ENCODE assay signal across 10 cellular contexts in the genomic region with DNA sequence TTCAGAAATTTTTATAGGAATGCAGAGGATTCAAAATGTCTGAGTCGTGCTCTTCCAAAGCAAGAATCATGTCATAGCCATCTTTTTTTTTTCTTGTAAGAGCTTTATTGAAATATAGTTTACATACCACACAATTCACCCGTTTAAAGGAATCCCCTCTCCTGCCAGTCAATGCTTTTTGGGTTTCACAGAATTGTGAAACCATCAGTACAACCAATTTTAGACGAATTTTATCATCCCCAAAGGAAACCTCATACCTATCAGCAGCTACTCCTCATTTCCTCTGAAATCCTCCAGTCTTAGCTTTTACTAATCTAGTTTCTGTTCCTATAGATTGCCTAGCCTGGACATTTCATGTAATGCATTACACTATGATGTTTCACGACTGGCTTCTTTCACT. TPM values are rescaled to one million over a fixed set of nuclear protein-coding genes. Genes with fewer than 3 reads are reported as not detected.
DNase-seq lines count a peak whose midpoint lies in the region; ATAC-seq and TF ChIP-seq lines count a peak whose summit lies in the region.
"Had no signal": no experiment of that assay in that cellular context is flagged by ENCODE, and none has a peak within 500 bp of the region (broad histone marks: within the 10 kb centered on the region; RNA-seq: fewer than 3 reads in every experiment).

No MANE protein-coding gene starts in this region.

- DNase-seq in activated T-cell treated with anti-CD3 and anti-CD28 coated beads, Interleukin-2, amount 50 U/mL, for 24 hours = no peak
- no peak for DNase-seq in activated T-cell treated with anti-CD3 and anti-CD28 coated beads, Interleukin-2, amount 50 U/mL, for 1 hour
- DNase-seq in RWPE2 (ENCODE audit: low spot score) (no peak), NCI-H1092 treated with DMSO at 0.1 percent for 48 hours (lab: John Stamatoyannopoulos, UW) (no peak), sciatic nerve (ENCODE audit: low spot score) (no peak)
- no peak for DNase-seq in activated T-helper 2 cell treated with anti-CD3 and anti-CD28 coated beads, Interferon-gamma antibody, Interleukin-2, Interleukin-4, amounts not matched to agents 10 μg/mL and 5 μg/mL and 100 μg/mL, durations not matched to agents 14 hours and 24 hours and 36 hours (ENCODE audit: low spot score)
- DNase-seq: activated effector memory CD4-positive, alpha-beta T cell treated with anti-CD3 and anti-CD28 coated beads, Interleukin-2, amount 50 U/mL, for 16 hours had no signal

- peak overlapping the region; percentile 98 for H3K27ac Mint-ChIP-seq in activated T-cell treated with anti-CD3 and anti-CD28 coated beads, Interleukin-2, amount 50 U/mL, for 24 hours
- peak overlapping the region; percentile 89 for H3K27ac Mint-ChIP-seq in activated T-helper 2 cell treated with anti-CD3 and anti-CD28 coated beads, Interferon-gamma antibody, Interleukin-2, Interleukin-4, amounts not matched to agents 10 μg/mL and 5 μg/mL and 100 μg/mL, durations not matched to agents 14 hours and 24 hours and 36 hours

- H3K4me1 ChIP-seq in RWPE2 (ENCODE audit: insufficient read depth, poor library complexity, severe bottlenecking) (peaks cover 16% of the 10 kb centered on the region), skeletal muscle satellite cell (ENCODE audit: control insufficient read depth, insufficient read depth, low read length) (peaks cover 17% of the 10 kb centered on the region)

- H3K27me3 Mint-ChIP-seq in activated T-cell treated with anti-CD3 and anti-CD28 coated beads, Interleukin-2, amount 50 U/mL, for 24 hours = no peaks in the 10 kb centered on the region
- no peaks in the 10 kb centered on the region for H3K27me3 Mint-ChIP-seq in activated T-helper 2 cell treated with anti-CD3 and anti-CD28 coated beads, Interferon-gamma antibody, Interleukin-2, Interleukin-4, amounts not matched to agents 10 μg/mL and 5 μg/mL and 100 μg/mL, durations not matched to agents 14 hours and 24 hours and 36 hours (ENCODE audit: low read depth)

- peaks cover 7% of the 10 kb centered on the region for H3K36me3 Mint-ChIP-seq in activated T-cell treated with anti-CD3 and anti-CD28 coated beads, Interleukin-2, amount 50 U/mL, for 24 hours (ENCODE audit: low read depth)
- H3K36me3 Mint-ChIP-seq in activated T-helper 2 cell treated with anti-CD3 and anti-CD28 coated beads, Interferon-gamma antibody, Interleukin-2, Interleukin-4, amounts not matched to agents 10 μg/mL and 5 μg/mL and 100 μg/mL, durations not matched to agents 14 hours and 24 hours and 36 hours (ENCODE audit: low read depth) = peaks cover 5% of the 10 kb centered on the region

- peak overlapping the region; percentile 41 for H3K9ac ChIP-seq in skeletal muscle satellite cell (ENCODE audit: low read depth, low read length)

- H3K27ac ChIP-seq in RWPE2 (ENCODE audit: poor library complexity, severe bottlenecking) = peak overlapping the region; percentile 36

- intact Hi-C loops in activated T-helper 2 cell treated with anti-CD3 and anti-CD28 coated beads, Interferon-gamma antibody, Interleukin-2, Interleukin-4, amounts not matched to agents 10 μg/mL and 5 μg/mL and 100 μg/mL, durations not matched to agents 14 hours and 24 hours and 36 hours (cut with micrococcal nuclease) = loop anchor here (1.0 to 5.0 kb wide), 6 partner anchors 35 to 249 kb away; partner anchors contain the start of gene EIF4A2
- intact Hi-C loops in sciatic nerve (cut with DNase I) = no loop called here

- H3K27me3 ChIP-seq in RWPE2 (ENCODE audit: insufficient read depth, poor library complexity, severe bottlenecking) (no peaks in the 10 kb centered on the region), skeletal muscle satellite cell (ENCODE audit: control insufficient read depth, insufficient read depth, low read length) (no peaks in the 10 kb centered on the region)

- H3K4me3 ChIP-seq in RWPE2 (ENCODE audit: severe bottlenecking) = no peak overlapping the region
- H3K4me3 ChIP-seq in skeletal muscle satellite cell (ENCODE audit: low read length) = no peak overlapping the region

- peak overlapping the region; percentile 48 for H3K4me3 Mint-ChIP-seq in activated T-cell treated with anti-CD3 and anti-CD28 coated beads, Interleukin-2, amount 50 U/mL, for 24 hours
- H3K4me3 Mint-ChIP-seq in activated T-helper 2 cell treated with anti-CD3 and anti-CD28 coated beads, Interferon-gamma antibody, Interleukin-2, Interleukin-4, amounts not matched to agents 10 μg/mL and 5 μg/mL and 100 μg/mL, durations not matched to agents 14 hours and 24 hours and 36 hours (ENCODE audit: low read depth) = peak overlapping the region; percentile 34

- H3K4me2 ChIP-seq in skeletal muscle satellite cell (ENCODE audit: low read length) = peak overlapping the region; percentile 39

- H3K36me3 ChIP-seq in RWPE2 (ENCODE audit: low read depth) (no peaks in the 10 kb centered on the region), skeletal muscle satellite cell (ENCODE audit: insufficient read depth, low read length) (no peaks in the 10 kb centered on the region)

- TF ChIP-seq CTCF in RWPE2 (IDR thresholded peaks at IDR 0.05; ENCODE audit: poor library complexity, severe bottlenecking) = no peak

- H3K9me3 ChIP-seq in RWPE2 (ENCODE audit: severe bottlenecking) = no peaks in the 10 kb centered on the region
- no peaks in the 10 kb centered on the region for H3K9me3 ChIP-seq in skeletal muscle satellite cell (replicated peaks; ENCODE audit: low read length)

- peaks cover 7% of the 10 kb centered on the region for H3K9me3 Mint-ChIP-seq in activated T-cell treated with anti-CD3 and anti-CD28 coated beads, Interleukin-2, amount 50 U/mL, for 24 hours
- peaks cover 4% of the 10 kb centered on the region for H3K9me3 Mint-ChIP-seq in activated T-helper 2 cell treated with anti-CD3 and anti-CD28 coated beads, Interferon-gamma antibody, Interleukin-2, Interleukin-4, amounts not matched to agents 10 μg/mL and 5 μg/mL and 100 μg/mL, durations not matched to agents 14 hours and 24 hours and 36 hours

- ATAC-seq in RWPE2 (ENCODE audit: low read depth) (no peak), sciatic nerve (no peak), GM21737 (IDR thresholded peaks at IDR 0.05; ENCODE audit: unreplicated experiment) (no peak)

- peaks cover 67% of the 10 kb centered on the region for H3K4me1 Mint-ChIP-seq in activated T-cell treated with anti-CD3 and anti-CD28 coated beads, Interleukin-2, amount 50 U/mL, for 24 hours (ENCODE audit: low read depth)
- H3K4me1 Mint-ChIP-seq in activated T-helper 2 cell treated with anti-CD3 and anti-CD28 coated beads, Interferon-gamma antibody, Interleukin-2, Interleukin-4, amounts not matched to agents 10 μg/mL and 5 μg/mL and 100 μg/mL, durations not matched to agents 14 hours and 24 hours and 36 hours (ENCODE audit: low read depth) = peaks cover 55% of the 10 kb centered on the region

RNA-seq across cellular contexts. Expression of gene ADIPOQ, which starts 39.6 kb away (rescaled TPM):
- total RNA-seq in activated T-helper 2 cell treated with anti-CD3 and anti-CD28 coated beads, Interferon-gamma antibody, Interleukin-2, Interleukin-4, amounts not matched to agents 10 μg/mL and 5 μg/mL and 100 μg/mL, durations not matched to agents 14 hours and 24 hours and 36 hours = not detected in 2 replicates
- not detected in 2 replicates for total RNA-seq in skeletal muscle satellite cell (2012; rRNA removed)
- total RNA-seq in sciatic nerve = 21.0 TPM
- total RNA-seq: OCI-LY7 had no signal

RNA-seq across cellular contexts. Expression of gene ST6GAL1, which starts 48.2 kb away (rescaled TPM):
- 78.1 and 85.9 TPM in 2 replicates for total RNA-seq in activated T-helper 2 cell treated with anti-CD3 and anti-CD28 coated beads, Interferon-gamma antibody, Interleukin-2, Interleukin-4, amounts not matched to agents 10 μg/mL and 5 μg/mL and 100 μg/mL, durations not matched to agents 14 hours and 24 hours and 36 hours
- total RNA-seq in skeletal muscle satellite cell (2012; rRNA removed) = 0.25 and 0.44 TPM in 2 replicates
- total RNA-seq in sciatic nerve = 62.6 TPM

Comparison
In these comparisons a context has a peak if more than half of its experiments do, and no peak if none do; other contexts are left out.
1. RNA of gene ADIPOQ, which starts 39.6 kb away (total RNA-seq): 21.0 TPM in sciatic nerve (single experiment); not detected in activated T-helper 2 cell treated with anti-CD3 and anti-CD28 coated beads, Interferon-gamma antibody, Interleukin-2, Interleukin-4, amounts not matched to agents 10 μg/mL and 5 μg/mL and 100 μg/mL, durations not matched to agents 14 hours and 24 hours and 36 hours; every median in the first group is over 10 times any median in the second.